ENCODE assay signal across 1 cellular context in the genomic region with DNA sequence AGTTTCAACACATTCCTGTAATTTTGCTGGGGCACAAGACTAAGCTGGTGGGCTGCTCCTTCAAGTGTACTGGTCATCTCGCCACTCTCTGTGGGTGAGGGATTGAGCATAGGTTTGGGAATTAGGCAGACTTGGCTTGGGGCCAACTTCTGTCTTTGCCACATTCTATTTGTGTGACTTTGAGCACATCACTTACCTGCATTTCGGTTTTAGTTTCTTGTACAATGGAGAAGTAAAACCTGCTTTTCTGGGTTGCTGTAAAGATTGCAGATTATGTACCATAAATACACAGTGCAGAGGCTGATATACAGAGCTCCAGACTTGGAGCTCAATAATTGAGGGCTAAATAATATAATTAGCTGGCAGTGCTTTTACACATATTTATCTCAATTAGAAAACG.
TF ChIP-seq lines count a peak whose summit lies in the region.

No MANE protein-coding gene starts in this region.

TF ChIP-seq in GM12878, 131 proteins besides CTCF, POLR2A, EP300 and RAD21 (continued from another document):
- TF ChIP-seq, protein P1, sequence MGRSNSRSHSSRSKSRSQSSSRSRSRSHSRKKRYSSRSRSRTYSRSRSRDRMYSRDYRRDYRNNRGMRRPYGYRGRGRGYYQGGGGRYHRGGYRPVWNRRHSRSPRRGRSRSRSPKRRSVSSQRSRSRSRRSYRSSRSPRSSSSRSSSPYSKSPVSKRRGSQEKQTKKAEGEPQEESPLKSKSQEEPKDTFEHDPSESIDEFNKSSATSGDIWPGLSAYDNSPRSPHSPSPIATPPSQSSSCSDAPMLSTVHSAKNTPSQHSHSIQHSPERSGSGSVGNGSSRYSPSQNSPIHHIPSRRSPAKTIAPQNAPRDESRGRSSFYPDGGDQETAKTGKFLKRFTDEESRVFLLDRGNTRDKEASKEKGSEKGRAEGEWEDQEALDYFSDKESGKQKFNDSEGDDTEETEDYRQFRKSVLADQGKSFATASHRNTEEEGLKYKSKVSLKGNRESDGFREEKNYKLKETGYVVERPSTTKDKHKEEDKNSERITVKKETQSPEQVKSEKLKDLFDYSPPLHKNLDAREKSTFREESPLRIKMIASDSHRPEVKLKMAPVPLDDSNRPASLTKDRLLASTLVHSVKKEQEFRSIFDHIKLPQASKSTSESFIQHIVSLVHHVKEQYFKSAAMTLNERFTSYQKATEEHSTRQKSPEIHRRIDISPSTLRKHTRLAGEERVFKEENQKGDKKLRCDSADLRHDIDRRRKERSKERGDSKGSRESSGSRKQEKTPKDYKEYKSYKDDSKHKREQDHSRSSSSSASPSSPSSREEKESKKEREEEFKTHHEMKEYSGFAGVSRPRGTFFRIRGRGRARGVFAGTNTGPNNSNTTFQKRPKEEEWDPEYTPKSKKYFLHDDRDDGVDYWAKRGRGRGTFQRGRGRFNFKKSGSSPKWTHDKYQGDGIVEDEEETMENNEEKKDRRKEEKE (IDR thresholded peaks at IDR 0.05): no peak
- TF ChIP-seq NFYA (IDR thresholded peaks at IDR 0.05; ENCODE audit: borderline replicate concordance, low read depth, low read length): no peak
- TF ChIP-seq, protein P2, sequence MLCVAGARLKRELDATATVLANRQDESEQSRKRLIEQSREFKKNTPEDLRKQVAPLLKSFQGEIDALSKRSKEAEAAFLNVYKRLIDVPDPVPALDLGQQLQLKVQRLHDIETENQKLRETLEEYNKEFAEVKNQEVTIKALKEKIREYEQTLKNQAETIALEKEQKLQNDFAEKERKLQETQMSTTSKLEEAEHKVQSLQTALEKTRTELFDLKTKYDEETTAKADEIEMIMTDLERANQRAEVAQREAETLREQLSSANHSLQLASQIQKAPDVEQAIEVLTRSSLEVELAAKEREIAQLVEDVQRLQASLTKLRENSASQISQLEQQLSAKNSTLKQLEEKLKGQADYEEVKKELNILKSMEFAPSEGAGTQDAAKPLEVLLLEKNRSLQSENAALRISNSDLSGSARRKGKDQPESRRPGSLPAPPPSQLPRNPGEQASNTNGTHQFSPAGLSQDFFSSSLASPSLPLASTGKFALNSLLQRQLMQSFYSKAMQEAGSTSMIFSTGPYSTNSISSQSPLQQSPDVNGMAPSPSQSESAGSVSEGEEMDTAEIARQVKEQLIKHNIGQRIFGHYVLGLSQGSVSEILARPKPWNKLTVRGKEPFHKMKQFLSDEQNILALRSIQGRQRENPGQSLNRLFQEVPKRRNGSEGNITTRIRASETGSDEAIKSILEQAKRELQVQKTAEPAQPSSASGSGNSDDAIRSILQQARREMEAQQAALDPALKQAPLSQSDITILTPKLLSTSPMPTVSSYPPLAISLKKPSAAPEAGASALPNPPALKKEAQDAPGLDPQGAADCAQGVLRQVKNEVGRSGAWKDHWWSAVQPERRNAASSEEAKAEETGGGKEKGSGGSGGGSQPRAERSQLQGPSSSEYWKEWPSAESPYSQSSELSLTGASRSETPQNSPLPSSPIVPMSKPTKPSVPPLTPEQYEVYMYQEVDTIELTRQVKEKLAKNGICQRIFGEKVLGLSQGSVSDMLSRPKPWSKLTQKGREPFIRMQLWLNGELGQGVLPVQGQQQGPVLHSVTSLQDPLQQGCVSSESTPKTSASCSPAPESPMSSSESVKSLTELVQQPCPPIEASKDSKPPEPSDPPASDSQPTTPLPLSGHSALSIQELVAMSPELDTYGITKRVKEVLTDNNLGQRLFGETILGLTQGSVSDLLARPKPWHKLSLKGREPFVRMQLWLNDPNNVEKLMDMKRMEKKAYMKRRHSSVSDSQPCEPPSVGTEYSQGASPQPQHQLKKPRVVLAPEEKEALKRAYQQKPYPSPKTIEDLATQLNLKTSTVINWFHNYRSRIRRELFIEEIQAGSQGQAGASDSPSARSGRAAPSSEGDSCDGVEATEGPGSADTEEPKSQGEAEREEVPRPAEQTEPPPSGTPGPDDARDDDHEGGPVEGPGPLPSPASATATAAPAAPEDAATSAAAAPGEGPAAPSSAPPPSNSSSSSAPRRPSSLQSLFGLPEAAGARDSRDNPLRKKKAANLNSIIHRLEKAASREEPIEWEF (IDR thresholded peaks at IDR 0.05; ENCODE audit: insufficient replicate concordance, low read depth, low read length): no peak
- TF ChIP-seq, protein P3, sequence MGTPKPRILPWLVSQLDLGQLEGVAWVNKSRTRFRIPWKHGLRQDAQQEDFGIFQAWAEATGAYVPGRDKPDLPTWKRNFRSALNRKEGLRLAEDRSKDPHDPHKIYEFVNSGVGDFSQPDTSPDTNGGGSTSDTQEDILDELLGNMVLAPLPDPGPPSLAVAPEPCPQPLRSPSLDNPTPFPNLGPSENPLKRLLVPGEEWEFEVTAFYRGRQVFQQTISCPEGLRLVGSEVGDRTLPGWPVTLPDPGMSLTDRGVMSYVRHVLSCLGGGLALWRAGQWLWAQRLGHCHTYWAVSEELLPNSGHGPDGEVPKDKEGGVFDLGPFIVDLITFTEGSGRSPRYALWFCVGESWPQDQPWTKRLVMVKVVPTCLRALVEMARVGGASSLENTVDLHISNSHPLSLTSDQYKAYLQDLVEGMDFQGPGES (IDR thresholded peaks at IDR 0.05): no peak
- TF ChIP-seq EZH2 (IDR thresholded peaks at IDR 0.05; ENCODE audit: borderline replicate concordance, control insufficient read depth, low read depth, low read length): no peak
